23 cellular contexts compared by ENCODE assay signal in the genomic region with DNA sequence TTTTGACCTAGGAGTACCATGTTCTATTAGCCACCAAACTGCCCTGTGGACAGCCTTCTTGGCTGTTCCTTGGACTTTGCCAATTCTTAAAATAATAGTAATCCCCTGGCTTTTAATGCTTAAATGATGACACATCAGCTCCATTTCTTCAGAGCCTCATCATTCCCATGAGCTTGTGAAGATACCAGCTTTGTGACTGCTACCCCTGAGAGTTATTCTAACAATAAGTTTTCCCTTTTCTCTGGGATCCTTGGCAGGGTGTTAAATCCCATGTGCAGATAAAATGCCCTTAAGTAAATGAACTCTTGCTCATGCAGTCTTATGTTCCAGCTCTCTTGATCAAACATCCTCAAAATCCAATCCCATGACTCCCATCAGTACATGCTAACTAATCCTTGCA.
A peak's percentile ranks its signal among the peaks of the same experiment; 100 is the strongest.
DNase-seq lines count a peak whose midpoint lies in the region; ATAC-seq, FAIRE-seq and TF ChIP-seq lines count a peak whose summit lies in the region.
"Had no signal": no experiment of that assay in that cellular context is flagged by ENCODE, and none has a peak within 500 bp of the region (broad histone marks: within the 10 kb centered on the region; RNA-seq: fewer than 3 reads in every experiment).

No MANE protein-coding gene starts in this region.

- H3K36me3 ChIP-seq in bronchial epithelial cell (ENCODE audit: control insufficient read depth, insufficient read depth, low read length) = no peaks in the 10 kb centered on the region
- H3K36me3 ChIP-seq in osteoblast (ENCODE audit: insufficient read depth, low read length) = no peaks in the 10 kb centered on the region
- H3K36me3 ChIP-seq: BE2C had no signal

- H3K4me2 ChIP-seq in osteoblast (ENCODE audit: insufficient read depth, low read length) = no peak overlapping the region

- no peak overlapping the region for H3K4me3 ChIP-seq in bronchial epithelial cell (ENCODE audit: low read depth, low read length)
- no peak overlapping the region for H3K4me3 ChIP-seq in fibroblast of the aortic adventitia (ENCODE audit: low read depth, low read length)
- H3K4me3 ChIP-seq in osteoblast (ENCODE audit: insufficient read depth, low read length) = no peak overlapping the region

- TF ChIP-seq CTCF in bronchial epithelial cell (IDR thresholded peaks at IDR 0.05; ENCODE audit: insufficient read depth, low read length, severe bottlenecking) (no peak), fibroblast of the aortic adventitia (IDR thresholded peaks at IDR 0.05; ENCODE audit: insufficient read depth, low read length) (no peak), osteoblast (IDR thresholded peaks at IDR 0.05; ENCODE audit: extremely low read depth, low read depth, low read length) (no peak)

- no peak for ATAC-seq in HG03095 (IDR thresholded peaks at IDR 0.05; ENCODE audit: unreplicated experiment)
- ATAC-seq: HCT116 had no signal

- H3K27ac ChIP-seq in osteoblast (ENCODE audit: low read depth, low read length) = no peak overlapping the region

- in situ Hi-C loops in G401 (cut with HindIII; ENCODE audit: low sequenced_read_pairs) = no loop called here

- no peak overlapping the region for H2AFZ ChIP-seq in osteoblast (ENCODE audit: low read length)

- H3K27me3 ChIP-seq in bronchial epithelial cell (ENCODE audit: control insufficient read depth, insufficient read depth, low read length) (no peaks in the 10 kb centered on the region), osteoblast (ENCODE audit: insufficient read depth, low read length) (no peaks in the 10 kb centered on the region)
- H3K27me3 ChIP-seq: BE2C had no signal

- H4K20me1 ChIP-seq in osteoblast (ENCODE audit: insufficient read depth, low read length) = no peaks in the 10 kb centered on the region

- H3K4me1 ChIP-seq in osteoblast (ENCODE audit: insufficient read depth, low read length) = peaks cover 5% of the 10 kb centered on the region
- H3K4me1 ChIP-seq: BE2C had no signal

- no peaks in the 10 kb centered on the region for H3K9me3 ChIP-seq in osteoblast (ENCODE audit: low read depth, low read length)
- H3K9me3 ChIP-seq: BE2C, Caco-2 had no signal

- FAIRE-seq in bronchial epithelial cell (lab: Jason Lieb, UNC) = no peak
- FAIRE-seq: A204.1, D721Med, GM12892, GM18507, HTR-8/SVneo had no signal

- H3K79me2 ChIP-seq in osteoblast (ENCODE audit: insufficient read depth, low read length) = no peaks in the 10 kb centered on the region

- DNase-seq in bronchial epithelial cell (ENCODE audit: low read depth) (peak; percentile 7), fibroblast of the aortic adventitia (ENCODE audit: low read depth) (peak; percentile 64), osteoblast (ENCODE audit: insufficient read length, low spot score, missing footprints) (peak; percentile 42), NCI-H2081 treated with DMSO at 0.1 percent for 48 hours (lab: John Stamatoyannopoulos, UW) (no peak), G401 (ENCODE audit: low spot score) (no peak), NCI-H2029 treated with DMSO at 0.1 percent for 48 hours (lab: John Stamatoyannopoulos, UW) (no peak)
- DNase-seq: ACHN; BE2C; C1 segment of cervical spinal cord; Caco-2; CD4-positive, CD25-positive, alpha-beta regulatory T cell; GDM1; GOT3; H7; HFFc6; IMR-90 had no signal

Comparison
In these comparisons a context has a peak if more than half of its experiments do, and no peak if none do; other contexts are left out.
1. DNase-seq: peak in bronchial epithelial cell (single experiment), fibroblast of the aortic adventitia (single experiment) and osteoblast (single experiment); none in NCI-H2081 treated with DMSO at 0.1 percent for 48 hours (single experiment), G401 (single experiment) and NCI-H2029 treated with DMSO at 0.1 percent for 48 hours (single experiment).